Comparison of ENCODE assay signal across 10 cellular contexts in genomic region chr6:142913511-142914047, GRCh38. TPM values are rescaled to one million over a fixed set of nuclear protein-coding genes. Genes with fewer than 3 reads are reported as not detected.
DNase-seq lines count a peak whose midpoint lies in the region; ATAC-seq and TF ChIP-seq lines count a peak whose summit lies in the region.
"Had no signal": no experiment of that assay in that cellular context is flagged by ENCODE, and none has a peak within 500 bp of the region (broad histone marks: within the 10 kb centered on the region; RNA-seq: fewer than 3 reads in every experiment).

No MANE protein-coding gene starts in this region.

- H3T11ph ChIP-seq in H9 (ENCODE audit: low read length), result no peak overlapping the region

- ATAC-seq in GM19468 (IDR thresholded peaks at IDR 0.05; ENCODE audit: extremely low read depth, unreplicated experiment), result peak; percentile 88
- ATAC-seq in HG03571 (IDR thresholded peaks at IDR 0.05; ENCODE audit: unreplicated experiment), result peak; percentile 96

- H3K9ac ChIP-seq in H9 (ENCODE audit: extremely low read depth, insufficient read length, low read length), result no peak overlapping the region
- H3K9ac ChIP-seq: BLaER1 had no signal

- H3K9me3 ChIP-seq in H9 (ENCODE audit: control insufficient read depth, low read depth, low read length), result peaks cover 6% of the 10 kb centered on the region

- no peak overlapping the region for H2AFZ ChIP-seq in H9 (ENCODE audit: low read length)

- H4K91ac ChIP-seq in H9 (ENCODE audit: insufficient read length, low read depth, low read length), result no peak overlapping the region

- H3K9me3 Mint-ChIP-seq in CD14-positive monocyte, result no peaks in the 10 kb centered on the region
- peaks cover 10 to 15% of the 10 kb centered on the region in 2 experiments; a peak in 4 of 5 replicates for H3K9me3 Mint-ChIP-seq in H9
- H3K9me3 Mint-ChIP-seq: neural crest cell had no signal

- H3K4ac ChIP-seq in H9 (ENCODE audit: low read depth, low read length), result no peak overlapping the region

- H3K27me3 ChIP-seq in H9 (ENCODE audit: insufficient read depth, low read length), result no peaks in the 10 kb centered on the region
- H3K27me3 ChIP-seq: BLaER1 had no signal

- no peak overlapping the region for H2AK5ac ChIP-seq in H9 (ENCODE audit: insufficient read length, low read length)

- H3K14ac ChIP-seq in H9 (ENCODE audit: insufficient read depth, low read length), result no peak overlapping the region

- no peak overlapping the region for H3K23ac ChIP-seq in H9 (ENCODE audit: insufficient read length, low read depth, low read length)

- H3K79me2 ChIP-seq in H9 (ENCODE audit: insufficient read depth, low read length), result peaks cover 2% of the 10 kb centered on the region; the same call in 1 of the 2 replicates

- no peak overlapping the region for H4K5ac ChIP-seq in H9 (ENCODE audit: insufficient read length, low read depth, low read length)

- no peak overlapping the region for H2BK12ac ChIP-seq in H9 (ENCODE audit: insufficient read length, low read depth, low read length)

- H2BK5ac ChIP-seq in H9 (ENCODE audit: insufficient read length, low read length), result no peak overlapping the region

- no peak overlapping the region for H2BK20ac ChIP-seq in H9 (ENCODE audit: low read depth, low read length, poor library complexity, severe bottlenecking)

- intact Hi-C loops in CD14-positive monocyte (cut with micrococcal nuclease), result loop anchor here (5.0 to 10.0 kb wide), 3 partner anchors 34 to 209 kb away; partner anchors contain the start of gene HIVEP2 (in 2 of the 2)
- intact Hi-C loops in lower leg skin (cut with DNase I; ENCODE audit: low total_unique reads), result no loop called here

- no peak overlapping the region for H2BK120ac ChIP-seq in H9 (ENCODE audit: low read depth, low read length, poor library complexity, severe bottlenecking)

- H3K4me1 Mint-ChIP-seq in CD14-positive monocyte (peaks cover 30% of the 10 kb centered on the region), H9 (peaks cover 28 to 45% of the 10 kb centered on the region in 2 experiments)

- H3K27ac Mint-ChIP-seq in CD14-positive monocyte (peak overlapping the region; percentile 97 to 100 (median 99)), H9 (no peak overlapping the region)

- no peaks in the 10 kb centered on the region for H3K79me1 ChIP-seq in H9 (ENCODE audit: insufficient read depth, low read depth, low read length, poor library complexity, severe bottlenecking)

- H3K23me2 ChIP-seq in H9 (ENCODE audit: insufficient read length, low read depth, low read length, poor library complexity, severe bottlenecking), result no peaks in the 10 kb centered on the region

- H3K27ac ChIP-seq in H9 (ENCODE audit: insufficient read length, low read depth, low read length), result no peak overlapping the region
- H3K27ac ChIP-seq: BLaER1 had no signal

- H3K4me2 ChIP-seq in H9 (ENCODE audit: insufficient read depth, insufficient read length, low read length), result no peak overlapping the region
- H3K4me2 ChIP-seq: BLaER1 had no signal

- no peak overlapping the region for H2BK15ac ChIP-seq in H9 (ENCODE audit: low read depth, low read length)

- TF ChIP-seq CTCF in CD14-positive monocyte (IDR thresholded peaks at IDR 0.05), result peak; percentile 46
- TF ChIP-seq CTCF in H9 (conservative IDR thresholded peaks at IDR 0.05), result no peak
- no peak for TF ChIP-seq CTCF in lower leg skin (IDR thresholded peaks at IDR 0.05)

- H3K4me3 Mint-ChIP-seq in CD14-positive monocyte (peak overlapping the region; percentile 82 to 93), H9 (no peak overlapping the region)
- H3K4me3 Mint-ChIP-seq: neural crest cell had no signal

- peaks cover 0 to 5% of the 10 kb centered on the region in 2 donors for H3K36me3 Mint-ChIP-seq in CD14-positive monocyte
- peaks cover 14 to 17% (median 15%) of the 10 kb centered on the region in 3 experiments for H3K36me3 Mint-ChIP-seq in H9 (ENCODE audit: insufficient read depth in 1 of 3, low read depth in 3 of 3)

- WGBS in H9 (ENCODE audit: extremely low coverage, insufficient read length, low lambda C conversion rate), result no CpG with 5 or more reads among the region's 10 CpGs
- WGBS in lower leg skin, 2 donors, result 85 to 93% methylated on average over 10 of the region's 10 CpGs

- TF ChIP-seq POLR2A in lower leg skin (IDR thresholded peaks at IDR 0.05), result no peak

- peak; percentile 90 for DNase-seq in CD14-positive monocyte (ENCODE audit: low spot score)
- peak; percentile 50 for DNase-seq in activated T-cell treated with anti-CD3 and anti-CD28 coated beads for 1 hour (ENCODE audit: low read depth)
- peak; percentile 62 to 65 for DNase-seq in stimulated activated CD4-positive, alpha-beta T cell treated with anti-CD3 and anti-CD28 coated beads, Interleukin-15, amount 100 ng/mL, for 48 hours (ENCODE audit: low read depth in 2 of 2)
- no peak for DNase-seq in NCI-H2171 (lab: John Stamatoyannopoulos, UW)
- DNase-seq in H9, result no peak
- no peak for DNase-seq in lower leg skin (ENCODE audit: low spot score in 2 of 2)

- H4K8ac ChIP-seq in H9 (replicated peaks; ENCODE audit: insufficient read length, low read depth, low read length), result no peak overlapping the region

- no peak overlapping the region for H3K18ac ChIP-seq in H9 (ENCODE audit: insufficient read length, low read depth, low read length)

- H4K20me1 ChIP-seq in H9 (ENCODE audit: control insufficient read depth, insufficient read depth, insufficient read length), result no peaks in the 10 kb centered on the region

- no peak overlapping the region for H3K4me3 ChIP-seq in lower leg skin (ENCODE audit: low read depth, poor library complexity, severe bottlenecking)
- H3K4me3 ChIP-seq: BLaER1 had no signal

- H3K56ac ChIP-seq in H9 (ENCODE audit: insufficient read length, low read depth, low read length), result no peak overlapping the region

- peaks cover 8% of the 10 kb centered on the region for H3K4me1 ChIP-seq in H9 (ENCODE audit: insufficient read depth, low read length)

- H3K27me3 Mint-ChIP-seq in CD14-positive monocyte (ENCODE audit: low read depth in 3 of 3), result peaks cover 0 to 1% (median 0%) of the 10 kb centered on the region in 3 donors
- no peaks in the 10 kb centered on the region for H3K27me3 Mint-ChIP-seq in H9 (ENCODE audit: low read depth)

RNA-seq across cellular contexts. Expression of gene HIVEP2, which starts 31.4 kb away (rescaled TPM):
- polyA plus RNA-seq in CD14-positive monocyte, result under 1 TPM; 0.16 to 0.64 TPM
- total RNA-seq in H9 (2021), result 3.6 and 4.2 TPM in 2 replicates
- total RNA-seq in lower leg skin, result 10 to 100 TPM; 17.2 to 49.4 (median 21.6) TPM

Comparison
In these comparisons a context has a peak if more than half of its experiments do, and no peak if none do; other contexts are left out.
1. DNase-seq: peak in CD14-positive monocyte (single experiment), activated T-cell treated with anti-CD3 and anti-CD28 coated beads for 1 hour (single experiment) and stimulated activated CD4-positive, alpha-beta T cell treated with anti-CD3 and anti-CD28 coated beads, Interleukin-15, amount 100 ng/mL, for 48 hours (2 of 2); none in NCI-H2171 (single experiment), H9 (single experiment) and lower leg skin (0 of 2).
2. H3K27ac Mint-ChIP-seq: peak in CD14-positive monocyte (7 of 7); none in H9 (0 of 3).
3. H3K4me3 Mint-ChIP-seq: peak in CD14-positive monocyte (2 of 2); none in H9 (0 of 2).